Comparison of ENCODE assay signal across 7 cellular contexts in genomic region chr6:38207371-38207770, GRCh38.
"Had no signal": no experiment of that assay in that cellular context is flagged by ENCODE, and none has a peak within 500 bp of the region (broad histone marks: within the 10 kb centered on the region; RNA-seq: fewer than 3 reads in every experiment).

No MANE protein-coding gene starts in this region.

- H3K9me3 Mint-ChIP-seq: IgD-negative memory B cell had no signal

- H3K27me3 Mint-ChIP-seq: IgD-negative memory B cell had no signal

- H3K36me3 ChIP-seq: HAP-1 had no signal

- DNase-seq: GOT3, H7 had no signal

- H3K4me3 ChIP-seq: HAP-1 had no signal

- H3K27ac ChIP-seq: HL-60 had no signal

- ATAC-seq: HCT116, HepG2 had no signal

- H3K9me3 ChIP-seq: HAP-1 had no signal
